Comparison of ENCODE assay signal across 8 cellular contexts in genomic region chr11:133945087-133945974, GRCh38. TPM values are rescaled to one million over a fixed set of nuclear protein-coding genes. Genes with fewer than 3 reads are reported as not detected.
DNase-seq lines count a peak whose midpoint lies in the region; ATAC-seq, FAIRE-seq and TF ChIP-seq lines count a peak whose summit lies in the region.

No MANE protein-coding gene starts in this region.

- DNase-seq in NCI-H2029 treated with DMSO at 0.1 percent for 48 hours (lab: John Stamatoyannopoulos, UW) (peak; percentile 56), Right ventricle myocardium superior (peak; percentile 75), erythroblast (lab: John Stamatoyannopoulos, UW) (no peak), SHP77 treated with DMSO at 0.1 percent for 48 hours (lab: John Stamatoyannopoulos, UW) (no peak), GM19239 (ENCODE audit: insufficient read length, low spot score) (no peak), inferior parietal cortex (ENCODE audit: extremely low spot score) (no peak)
- peak; percentile 82 for DNase-seq in activated T-cell treated with anti-CD3 and anti-CD28 coated beads, Interleukin-2, amount 50 U/mL, for 1 hour
- peak; percentile 56 for DNase-seq in stimulated activated CD8-positive, alpha-beta memory T cell treated with anti-CD3 and anti-CD28 coated beads, Interleukin-15, amount 100 ng/mL, for 1 hour (ENCODE audit: low read depth)

- no peak for FAIRE-seq in GM19239 (lab: Jason Lieb, UNC)

- ATAC-seq in Right ventricle myocardium superior (ENCODE audit: poor library complexity): peak; percentile 65

- TF ChIP-seq POLR2A in erythroblast (IDR thresholded peaks at IDR 0.05; ENCODE audit: low read length): no peak

- intact Hi-C loops in Right ventricle myocardium superior (cut with DNase I): no loop called here

RNA-seq across cellular contexts. Expression of gene IGSF9B, which starts 11.4 kb away (rescaled TPM):
- 38.9 TPM for total RNA-seq in Right ventricle myocardium superior

Comparison
In these comparisons a context has a peak if more than half of its experiments do, and no peak if none do; other contexts are left out.
1. DNase-seq: peak in NCI-H2029 treated with DMSO at 0.1 percent for 48 hours (single experiment), activated T-cell treated with anti-CD3 and anti-CD28 coated beads, Interleukin-2, amount 50 U/mL, for 1 hour (single experiment), Right ventricle myocardium superior (single experiment) and stimulated activated CD8-positive, alpha-beta memory T cell treated with anti-CD3 and anti-CD28 coated beads, Interleukin-15, amount 100 ng/mL, for 1 hour (single experiment); none in erythroblast (0 of 2), SHP77 treated with DMSO at 0.1 percent for 48 hours (single experiment), GM19239 (single experiment) and inferior parietal cortex (single experiment).